14 cellular contexts compared by ENCODE assay signal in the genomic region with DNA sequence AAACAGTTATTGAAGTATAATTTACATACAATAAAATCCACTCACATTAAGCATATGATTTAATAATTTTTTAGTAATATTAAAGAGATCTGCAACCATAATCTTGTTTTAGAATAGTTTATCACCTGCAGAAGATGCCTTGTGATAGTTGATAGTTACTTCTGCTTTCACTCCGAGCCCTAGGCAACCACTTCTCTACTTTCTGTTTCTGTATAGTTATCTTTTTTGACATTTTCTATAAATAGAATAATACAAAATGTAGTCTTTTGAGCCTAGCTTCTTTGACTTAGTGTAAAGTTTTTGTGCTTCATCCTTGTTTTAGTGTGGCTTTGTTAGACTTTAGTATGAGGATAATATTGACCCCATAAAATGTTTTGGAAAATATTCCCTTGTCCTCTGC.
A peak's percentile ranks its signal among the peaks of the same experiment; 100 is the strongest.
DNase-seq lines count a peak whose midpoint lies in the region; ATAC-seq and TF ChIP-seq lines count a peak whose summit lies in the region.
"Had no signal": no experiment of that assay in that cellular context is flagged by ENCODE, and none has a peak within 500 bp of the region (broad histone marks: within the 10 kb centered on the region; RNA-seq: fewer than 3 reads in every experiment).

No MANE protein-coding gene starts in this region.

- peaks cover 4% of the 10 kb centered on the region; the same call in 1 of the 2 replicates for H3K4me1 ChIP-seq in MM.1S (ENCODE audit: low read length)
- H3K4me1 ChIP-seq: SJSA1 had no signal

- H3K27me3 ChIP-seq in MM.1S (replicated peaks; ENCODE audit: insufficient read depth, low read length), result no peaks in the 10 kb centered on the region
- H3K27me3 ChIP-seq: SJSA1 had no signal

- H3K4me2 ChIP-seq in MM.1S (ENCODE audit: low read depth, low read length), result peak overlapping the region; percentile 47

- H2AFZ ChIP-seq in MM.1S (ENCODE audit: low read length), result no peak overlapping the region

- H3K9me3 ChIP-seq in MM.1S (replicated peaks; ENCODE audit: insufficient read depth, low read length), result no peaks in the 10 kb centered on the region
- H3K9me3 ChIP-seq: SJSA1 had no signal

- H3K36me3 ChIP-seq in MM.1S (replicated peaks; ENCODE audit: insufficient read depth, low read length), result no peaks in the 10 kb centered on the region
- H3K36me3 ChIP-seq: SJSA1 had no signal

- no peak overlapping the region for H3K9ac ChIP-seq in MM.1S (ENCODE audit: low read length)

- DNase-seq in natural killer cell (no peak), MM.1S (peak; percentile 31), NCI-H2171 treated with DMSO at 0.1 percent for 48 hours (lab: John Stamatoyannopoulos, UW) (no peak), ureter (ENCODE audit: low spot score) (no peak)
- DNase-seq in natural killer cell treated with Interleukin-12 subunit alpha and Interleukin-12 subunit beta and Interleukin-15 and Interleukin-18, amount 100 ng/mL, for 72 hours (ENCODE audit: low spot score), result no peak
- DNase-seq in activated CD4-positive, CD25-positive, alpha-beta regulatory T cell (lab: John Stamatoyannopoulos, UW), result no peak
- no peak for DNase-seq in activated naive CD4-positive, alpha-beta T cell treated with Interleukin-2 at 50 U/mL for 16 hours
- DNase-seq: 8988T; activated T-cell treated with anti-CD3 and anti-CD28 coated beads, Interleukin-2, amount 50 U/mL, for 24 hours; KG1 had no signal

- peak in 2 of 3 donors; percentile 50 to 53 for ATAC-seq in natural killer cell
- ATAC-seq in natural killer cell treated with Interleukin-12 subunit alpha and Interleukin-12 subunit beta and Interleukin-15 and Interleukin-18, amount 100 ng/mL, for 72 hours, result no peak
- peak; percentile 99 for ATAC-seq in HG02885 (IDR thresholded peaks at IDR 0.05; ENCODE audit: poor library complexity, unreplicated experiment)

- peaks cover 2 to 10% of the 10 kb centered on the region in 2 donors for H3K9me3 Mint-ChIP-seq in natural killer cell
- H3K9me3 Mint-ChIP-seq in natural killer cell treated with Interleukin-12 subunit alpha and Interleukin-12 subunit beta and Interleukin-15 and Interleukin-18, amount 100 ng/mL, for 72 hours, result peaks cover 3% of the 10 kb centered on the region

- H3K27ac Mint-ChIP-seq in natural killer cell, result no peak overlapping the region
- peak overlapping the region in 1 of 2 donors; percentile 52 for H3K27ac Mint-ChIP-seq in natural killer cell treated with Interleukin-12 subunit alpha and Interleukin-12 subunit beta and Interleukin-15 and Interleukin-18, amount 100 ng/mL, for 72 hours
- H3K27ac Mint-ChIP-seq: activated T-cell treated with anti-CD3 and anti-CD28 coated beads, Interleukin-2, amount 50 U/mL, for 24 hours had no signal

- no peaks in the 10 kb centered on the region for H4K20me1 ChIP-seq in MM.1S (ENCODE audit: insufficient read depth, low read length)

- no peaks in the 10 kb centered on the region for H3K79me2 ChIP-seq in MM.1S (ENCODE audit: low read length)

- H3F3A ChIP-seq in MM.1S (ENCODE audit: insufficient read depth, low read length), result no peaks in the 10 kb centered on the region

- no peaks in the 10 kb centered on the region for H3K27me3 Mint-ChIP-seq in natural killer cell (ENCODE audit: low read depth in 2 of 2)
- no peaks in the 10 kb centered on the region for H3K27me3 Mint-ChIP-seq in natural killer cell treated with Interleukin-12 subunit alpha and Interleukin-12 subunit beta and Interleukin-15 and Interleukin-18, amount 100 ng/mL, for 72 hours
- H3K27me3 Mint-ChIP-seq: activated T-cell treated with anti-CD3 and anti-CD28 coated beads, Interleukin-2, amount 50 U/mL, for 24 hours; progenitor cell of endocrine pancreas had no signal

- H3K4me3 Mint-ChIP-seq in natural killer cell, result no peak overlapping the region
- no peak overlapping the region for H3K4me3 Mint-ChIP-seq in natural killer cell treated with Interleukin-12 subunit alpha and Interleukin-12 subunit beta and Interleukin-15 and Interleukin-18, amount 100 ng/mL, for 72 hours
- H3K4me3 Mint-ChIP-seq: activated T-cell treated with anti-CD3 and anti-CD28 coated beads, Interleukin-2, amount 50 U/mL, for 24 hours had no signal

- intact Hi-C loops in natural killer cell (cut with micrococcal nuclease), result no loop called here

- H3K36me3 Mint-ChIP-seq in natural killer cell, result peaks cover 25% of the 10 kb centered on the region
- peaks cover 28% of the 10 kb centered on the region for H3K36me3 Mint-ChIP-seq in natural killer cell treated with Interleukin-12 subunit alpha and Interleukin-12 subunit beta and Interleukin-15 and Interleukin-18, amount 100 ng/mL, for 72 hours

- peak overlapping the region; percentile 15; the same call in 1 of the 2 replicates for H3K4me3 ChIP-seq in MM.1S (ENCODE audit: low read length)
- H3K4me3 ChIP-seq: coronary artery, SJSA1 had no signal

- H3K4me1 Mint-ChIP-seq in natural killer cell, result peaks cover 9 to 12% of the 10 kb centered on the region in 2 donors
- peaks cover 6 to 14% of the 10 kb centered on the region in 2 donors for H3K4me1 Mint-ChIP-seq in natural killer cell treated with Interleukin-12 subunit alpha and Interleukin-12 subunit beta and Interleukin-15 and Interleukin-18, amount 100 ng/mL, for 72 hours (ENCODE audit: low read depth in 2 of 2)

- no peaks in the 10 kb centered on the region for H3K9me2 ChIP-seq in MM.1S (replicated peaks; ENCODE audit: insufficient read depth, low read length)

- H3K27ac ChIP-seq in MM.1S (ENCODE audit: low read length), result peak overlapping the region; percentile 48; the same call in 1 of the 2 replicates
- H3K27ac ChIP-seq: coronary artery, SJSA1 had no signal

- no peak for TF ChIP-seq CTCF in natural killer cell (IDR thresholded peaks at IDR 0.05)
- no peak for TF ChIP-seq CTCF in MM.1S (IDR thresholded peaks at IDR 0.05; ENCODE audit: low read length)

Comparison
In these comparisons a context has a peak if more than half of its experiments do, and no peak if none do; other contexts are left out.
1. ATAC-seq: peak in natural killer cell (2 of 3) and HG02885 (single experiment); none in natural killer cell treated with Interleukin-12 subunit alpha and Interleukin-12 subunit beta and Interleukin-15 and Interleukin-18, amount 100 ng/mL, for 72 hours (0 of 2).